1 cellular context compared by ENCODE assay signal in the genomic region with DNA sequence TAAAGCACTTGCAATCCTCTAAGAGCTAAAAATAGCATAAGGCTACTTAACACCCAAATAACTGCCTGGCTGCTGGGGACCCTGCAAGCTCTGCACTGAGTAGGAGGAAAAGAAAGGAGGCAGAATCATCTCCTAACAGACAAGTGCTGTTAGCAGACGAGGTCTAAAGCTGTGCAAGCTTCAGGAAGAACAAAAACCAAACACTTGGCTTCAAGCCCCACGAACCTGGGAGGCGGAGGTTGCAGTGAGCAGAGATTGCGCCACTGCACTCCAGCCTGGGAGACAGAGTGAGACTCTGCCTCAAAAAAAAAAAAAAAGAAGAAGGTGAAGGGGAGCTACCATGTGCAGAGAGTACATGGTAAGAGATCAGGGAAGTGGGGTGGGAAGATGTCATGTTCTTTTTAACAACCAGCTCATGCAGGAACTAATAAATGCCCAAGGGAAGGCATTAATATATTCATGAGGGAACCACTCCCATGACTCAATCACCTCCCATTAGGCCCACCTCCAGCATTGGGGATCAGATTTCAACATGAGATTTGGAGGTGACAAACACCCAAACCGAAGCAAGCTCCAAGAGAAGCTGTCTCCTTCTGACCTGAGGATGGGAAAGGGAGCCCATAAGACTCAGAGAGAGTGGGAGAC.
TF ChIP-seq lines count a peak whose summit lies in the region.

No MANE protein-coding gene starts in this region.

TF ChIP-seq in IMR-90, 13 proteins besides CTCF, POLR2A, EP300 and RAD21 (continued from another document):
- TF ChIP-seq, protein P1, sequence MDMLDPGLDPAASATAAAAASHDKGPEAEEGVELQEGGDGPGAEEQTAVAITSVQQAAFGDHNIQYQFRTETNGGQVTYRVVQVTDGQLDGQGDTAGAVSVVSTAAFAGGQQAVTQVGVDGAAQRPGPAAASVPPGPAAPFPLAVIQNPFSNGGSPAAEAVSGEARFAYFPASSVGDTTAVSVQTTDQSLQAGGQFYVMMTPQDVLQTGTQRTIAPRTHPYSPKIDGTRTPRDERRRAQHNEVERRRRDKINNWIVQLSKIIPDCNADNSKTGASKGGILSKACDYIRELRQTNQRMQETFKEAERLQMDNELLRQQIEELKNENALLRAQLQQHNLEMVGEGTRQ (IDR thresholded peaks at IDR 0.05; ENCODE audit: low read depth, low read length): no peak
- TF ChIP-seq CHD1 (IDR thresholded peaks at IDR 0.05; ENCODE audit: low read depth, low read length): no peak
- TF ChIP-seq NFE2L2 (IDR thresholded peaks at IDR 0.05; ENCODE audit: low read depth, low read length): no peak
- no peak for TF ChIP-seq MXI1 (IDR thresholded peaks at IDR 0.05; ENCODE audit: borderline replicate concordance, low read depth, low read length)
- TF ChIP-seq MAZ (IDR thresholded peaks at IDR 0.05; ENCODE audit: borderline replicate concordance, low read depth, low read length): no peak
- TF ChIP-seq CEBPB (IDR thresholded peaks at IDR 0.05; ENCODE audit: low read depth, low read length): no peak
TF ChIP-seq in IMR-90: peak in this region for 0.
